Comparison of ENCODE assay signal across 15 cellular contexts in the genomic region with DNA sequence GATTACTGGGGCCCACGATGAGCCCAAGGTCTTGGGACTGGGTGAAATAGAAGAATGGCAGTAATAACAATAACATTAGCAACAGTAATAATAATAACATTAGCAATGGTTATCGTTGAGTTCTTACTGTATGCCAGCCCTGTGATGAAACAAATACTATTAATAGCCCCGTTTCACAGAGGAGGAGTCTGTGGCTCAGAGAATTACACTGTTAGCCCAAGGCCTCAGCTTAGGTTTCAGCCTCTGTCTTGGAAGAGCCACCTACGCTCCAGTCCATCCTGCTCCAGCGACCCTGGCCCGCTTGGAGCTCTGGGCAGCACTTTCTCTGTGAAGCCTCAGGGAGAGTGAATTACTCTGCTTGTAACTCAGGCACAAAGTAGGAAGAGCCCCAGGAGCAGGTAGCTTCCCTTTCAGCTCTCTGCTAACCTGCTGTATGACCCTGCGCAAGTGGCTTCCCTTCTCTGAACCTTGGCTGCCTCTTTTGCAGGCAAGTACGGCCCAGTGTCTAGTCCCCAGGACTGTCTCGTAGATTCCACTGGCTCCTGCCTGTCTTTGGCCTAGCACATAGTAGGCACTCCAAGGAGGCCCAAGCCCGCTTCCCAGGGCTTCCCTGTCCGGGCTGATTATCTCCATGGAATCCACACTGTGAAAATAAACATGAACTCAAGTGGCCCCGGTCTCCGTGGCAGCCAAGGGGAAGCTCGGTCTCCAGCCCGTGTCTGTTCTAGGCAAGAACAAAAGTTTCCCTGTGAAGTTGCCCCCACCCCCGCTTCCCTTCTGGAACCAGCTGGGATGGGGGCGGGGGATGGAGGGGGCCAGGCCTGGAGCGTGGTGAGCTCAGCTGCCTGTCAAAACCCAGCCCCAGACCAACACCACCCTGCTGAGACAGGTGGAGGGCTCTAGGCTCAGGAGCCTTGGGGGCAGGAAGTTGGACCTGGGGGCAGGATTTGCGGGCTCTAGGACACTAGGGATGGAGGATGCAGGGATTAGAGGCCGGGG. TPM values are rescaled to one million over a fixed set of nuclear protein-coding genes. Genes with fewer than 3 reads are reported as not detected.
DNase-seq lines count a peak whose midpoint lies in the region; FAIRE-seq and TF ChIP-seq lines count a peak whose summit lies in the region.
"Had no signal": no experiment of that assay in that cellular context is flagged by ENCODE, and none has a peak within 500 bp of the region (broad histone marks: within the 10 kb centered on the region; RNA-seq: fewer than 3 reads in every experiment).

No MANE protein-coding gene starts in this region.

- H3K4ac ChIP-seq in trophoblast cell (ENCODE audit: low read depth, low read length), result no peak overlapping the region

- no peak overlapping the region for H4K91ac ChIP-seq in trophoblast cell (ENCODE audit: low read depth, low read length)

- TF ChIP-seq CTCF in mesothelial cell of epicardium (IDR thresholded peaks at IDR 0.05; ENCODE audit: unreplicated experiment), result no peak

- H2AK5ac ChIP-seq in trophoblast cell (ENCODE audit: low read length), result no peak overlapping the region

- no peak overlapping the region for H3K4me2 ChIP-seq in trophoblast cell (ENCODE audit: low read length)

- H3K79me2 ChIP-seq in trophoblast cell (ENCODE audit: control insufficient read depth, insufficient read depth, low read length, poor library complexity), result no peaks in the 10 kb centered on the region

- peak overlapping the region; percentile 56 for H3K27ac Mint-ChIP-seq in mesothelial cell of epicardium
- H3K27ac Mint-ChIP-seq: activated B cell treated with CpG ODN at 0.5 μM for 24 hours had no signal

- peaks cover 9% of the 10 kb centered on the region for H3K9me3 ChIP-seq in trophoblast cell (ENCODE audit: insufficient read depth, low read depth, low read length)
- H3K9me3 ChIP-seq: tibial artery had no signal

- H3K14ac ChIP-seq in trophoblast cell (ENCODE audit: low read length), result no peak overlapping the region

- H3K4me3 ChIP-seq in trophoblast cell (ENCODE audit: low read depth, low read length), result no peak overlapping the region
- H3K4me3 ChIP-seq: tibial artery had no signal

- H2BK5ac ChIP-seq in trophoblast cell (ENCODE audit: low read depth, low read length, poor library complexity), result no peak overlapping the region

- H2BK120ac ChIP-seq in trophoblast cell (ENCODE audit: insufficient read depth, low read length, poor library complexity), result no peak overlapping the region

- H4K12ac ChIP-seq in trophoblast cell (ENCODE audit: low read depth, low read length), result no peak overlapping the region

- H3K27me3 Mint-ChIP-seq in mesothelial cell of epicardium (ENCODE audit: low read depth), result peaks cover 38% of the 10 kb centered on the region

- H3K4me1 ChIP-seq in trophoblast cell (ENCODE audit: control insufficient read depth in 1 of 2, insufficient read depth in 2 of 2, low read length in 2 of 2), result peaks cover 0 to 2% of the 10 kb centered on the region in 2 experiments

- no peak overlapping the region for H3K9ac ChIP-seq in trophoblast cell (ENCODE audit: low read length)

- H3K23ac ChIP-seq in trophoblast cell (ENCODE audit: low read length), result no peak overlapping the region

- H3K27me3 ChIP-seq in trophoblast cell (ENCODE audit: insufficient read depth, low read length), result no peaks in the 10 kb centered on the region

- H2BK12ac ChIP-seq in trophoblast cell (ENCODE audit: low read length), result no peak overlapping the region

- no peaks in the 10 kb centered on the region for H3K79me1 ChIP-seq in trophoblast cell (ENCODE audit: low read length)

- H3K36me3 Mint-ChIP-seq in mesothelial cell of epicardium, result no peaks in the 10 kb centered on the region

- no peak overlapping the region for H2AFZ ChIP-seq in trophoblast cell (ENCODE audit: insufficient read depth, low read length, poor library complexity)

- H3K27ac ChIP-seq in substantia nigra (ENCODE audit: low read depth, low read length, poor library complexity, severe bottlenecking), result peak overlapping the region; percentile 39
- no peak overlapping the region for H3K27ac ChIP-seq in trophoblast cell (ENCODE audit: low read depth, low read length)
- H3K27ac ChIP-seq: tibial artery had no signal

- H3K36me3 ChIP-seq in trophoblast cell (ENCODE audit: control insufficient read depth in 1 of 2, insufficient read depth in 2 of 2, low read length in 2 of 2), result no peaks in the 10 kb centered on the region
- H3K36me3 ChIP-seq: tibial artery had no signal

- WGBS in trophoblast cell (ENCODE audit: extremely low coverage, insufficient coverage, insufficient read length), result no CpG with 5 or more reads among the region's 20 CpGs

- no peak overlapping the region for H3K18ac ChIP-seq in trophoblast cell (ENCODE audit: low read length)

- H3K9me3 Mint-ChIP-seq in mesothelial cell of epicardium, result no peaks in the 10 kb centered on the region
- H3K9me3 Mint-ChIP-seq: activated B cell treated with CpG ODN at 0.5 μM for 24 hours had no signal

- no peak for FAIRE-seq in frontal cortex (lab: Jason Lieb, UNC)
- FAIRE-seq: endometrium had no signal

- H4K8ac ChIP-seq in trophoblast cell (ENCODE audit: low read depth, low read length), result no peak overlapping the region

- peak; percentile 10 for DNase-seq in NCI-H1105 (lab: John Stamatoyannopoulos, UW)
- DNase-seq in NCI-H1105 treated with DMSO at 0.1 percent for 48 hours (lab: John Stamatoyannopoulos, UW), result no peak
- peak; percentile 64 to 77 for DNase-seq in frontal cortex (ENCODE audit: low spot score in 2 of 2)
- DNase-seq in mesothelial cell of epicardium (ENCODE audit: low spot score in 2 of 2, unreplicated experiment in 2 of 2), result no peak
- peak in 47 of 49 donors; percentile 20 to 87 (median 71) for DNase-seq in substantia nigra (lab: John Stamatoyannopoulos, UW)
- no peak for DNase-seq in activated gamma-delta T cell treated with Interleukin-2 at 50 U/mL for 16 hours
- DNase-seq in NCI-H146 (lab: John Stamatoyannopoulos, UW), result no peak
- DNase-seq in trophoblast cell, result no peak
- DNase-seq: activated B cell treated with CpG ODN at 0.5 μM for 24 hours; activated effector memory CD4-positive, alpha-beta T cell treated with anti-CD3 and anti-CD28 coated beads, Interleukin-2, amount 50 U/mL, for 16 hours; NCI-H1092 treated with DMSO at 0.1 percent for 48 hours; stimulated activated CD4-positive, alpha-beta T cell treated with anti-CD3 and anti-CD28 coated beads, Interleukin-2, amount 100 ng/mL, for 24 hours had no signal

- peaks cover 15% of the 10 kb centered on the region for H3K4me1 Mint-ChIP-seq in mesothelial cell of epicardium
- H3K4me1 Mint-ChIP-seq: activated B cell treated with CpG ODN at 0.5 μM for 24 hours had no signal

- no peak overlapping the region for H3K4me3 Mint-ChIP-seq in mesothelial cell of epicardium
- H3K4me3 Mint-ChIP-seq: activated B cell treated with CpG ODN at 0.5 μM for 24 hours had no signal

RNA-seq across cellular contexts. Expression of a gene that starts 26.2 kb away (rescaled TPM):
- total RNA-seq in frontal cortex (under 0.01 TPM), mesothelial cell of epicardium (0.09 TPM in 1 of 3 replicates, not detected in the others)
- 0.08 and 0.21 TPM in 2 replicates for polyA plus RNA-seq in trophoblast cell (2013)
- total RNA-seq: activated B cell treated with CpG ODN at 0.5 μM for 24 hours, RPMI7951 had no signal

Comparison
In these comparisons a context has a peak if more than half of its experiments do, and no peak if none do; other contexts are left out.
1. DNase-seq: peak in NCI-H1105 (single experiment), frontal cortex (2 of 2) and substantia nigra (47 of 49); none in NCI-H1105 treated with DMSO at 0.1 percent for 48 hours (single experiment), mesothelial cell of epicardium (0 of 2), activated gamma-delta T cell treated with Interleukin-2 at 50 U/mL for 16 hours (single experiment), NCI-H146 (single experiment) and trophoblast cell (0 of 2).